In genomic region chr2:46922049-46922448, GRCh38 we compare ENCODE assay signal across 15 cellular contexts. TPM values are rescaled to one million over a fixed set of nuclear protein-coding genes. Genes with fewer than 3 reads are reported as not detected.
DNase-seq lines count a peak whose midpoint lies in the region; ATAC-seq and TF ChIP-seq lines count a peak whose summit lies in the region.
"Had no signal": no experiment of that assay in that cellular context is flagged by ENCODE, and none has a peak within 500 bp of the region (broad histone marks: within the 10 kb centered on the region; RNA-seq: fewer than 3 reads in every experiment).

No MANE protein-coding gene starts in this region.

- H3K9me3 Mint-ChIP-seq in Calu3 (ENCODE audit: low read depth, unreplicated experiment) = peaks cover 7% of the 10 kb centered on the region
- H3K9me3 Mint-ChIP-seq in activated CD8-positive, alpha-beta T cell treated with anti-CD3 and anti-CD28 coated beads for 36 hours = peaks cover 12% of the 10 kb centered on the region

- ATAC-seq in activated CD8-positive, alpha-beta T cell treated with anti-CD3 and anti-CD28 coated beads for 36 hours = peak; percentile 21
- no peak for ATAC-seq in HG03520 (IDR thresholded peaks at IDR 0.05; ENCODE audit: unreplicated experiment)

- CTCF ChIA-PET in Calu3 (lab: Charles Lee) = interaction anchor here (0.5 to 1.2 kb wide), 3 partner anchors 13 to 78 kb away, joined by 3 to 4 read pairs (median 3); no protein-coding TSS in a partner anchor
- CTCF ChIA-PET in activated CD8-positive, alpha-beta T cell treated with anti-CD3 and anti-CD28 coated beads for 36 hours (lab: Charles Lee) = interaction anchor here (1.2 to 3.2 kb wide), 4 partner anchors 9 to 402 kb away, joined by 3 to 21 read pairs (median 4); no protein-coding TSS in a partner anchor

- no TSS peak for BruUV-seq in Calu3 (replicated peaks; lab: Mats Ljungman, UMichigan)

- no peak overlapping the region for H3K4me3 Mint-ChIP-seq in Calu3 (ENCODE audit: low read depth, unreplicated experiment)
- H3K4me3 Mint-ChIP-seq in activated CD8-positive, alpha-beta T cell treated with anti-CD3 and anti-CD28 coated beads for 36 hours = no peak overlapping the region

- H3K27ac Mint-ChIP-seq in Calu3 (ENCODE audit: unreplicated experiment) = peak overlapping the region; percentile 21
- peak overlapping the region; percentile 40 for H3K27ac Mint-ChIP-seq in activated CD8-positive, alpha-beta T cell treated with anti-CD3 and anti-CD28 coated beads for 36 hours

- DNase-seq in Calu3 = no peak
- peak; percentile 79 for DNase-seq in HT1080 (ENCODE audit: low read depth)
- DNase-seq in activated CD8-positive, alpha-beta T cell treated with anti-CD3 and anti-CD28 coated beads for 36 hours = no peak
- peak; percentile 58 for DNase-seq in iris pigment epithelial cell (ENCODE audit: low read depth)
- DNase-seq in SHP77 treated with DMSO at 0.1 percent for 48 hours (lab: John Stamatoyannopoulos, UW) = no peak
- no peak for DNase-seq in NCI-H1417 treated with DMSO at 0.1 percent for 48 hours (lab: John Stamatoyannopoulos, UW)
- DNase-seq in NCI-H1048 (lab: John Stamatoyannopoulos, UW) = no peak
- DNase-seq: activated CD4-positive, alpha-beta T cell treated with anti-CD3 and anti-CD28 coated beads for 48 hours; erythroblast; head of caudate nucleus; Kasumi-1; NCI-H2081 treated with DMSO at 0.1 percent for 48 hours; NCI-H748 treated with DMSO at 0.1 percent for 48 hours; T1000 had no signal

- intact Hi-C loops in Calu3 (cut with micrococcal nuclease; ENCODE audit: unreplicated experiment) = no loop called here
- intact Hi-C loops in activated CD8-positive, alpha-beta T cell treated with anti-CD3 and anti-CD28 coated beads for 36 hours (cut with micrococcal nuclease) = no loop called here

- H3K36me3 Mint-ChIP-seq in Calu3 (ENCODE audit: insufficient read depth, unreplicated experiment) = peaks cover 7% of the 10 kb centered on the region
- peaks cover 13% of the 10 kb centered on the region for H3K36me3 Mint-ChIP-seq in activated CD8-positive, alpha-beta T cell treated with anti-CD3 and anti-CD28 coated beads for 36 hours (ENCODE audit: low read depth)

- POLR2A ChIA-PET in activated CD8-positive, alpha-beta T cell treated with anti-CD3 and anti-CD28 coated beads for 36 hours (lab: Charles Lee) = interaction anchor here (1.4 to 1.6 kb wide), 2 partner anchors 14 to 62 kb away, joined by 3 to 6 read pairs; no protein-coding TSS in a partner anchor

- H3K27me3 Mint-ChIP-seq in Calu3 (ENCODE audit: unreplicated experiment) = no peaks in the 10 kb centered on the region
- H3K27me3 Mint-ChIP-seq in activated CD8-positive, alpha-beta T cell treated with anti-CD3 and anti-CD28 coated beads for 36 hours = no peaks in the 10 kb centered on the region

- TF ChIP-seq CTCF in Calu3 (IDR thresholded peaks at IDR 0.05; ENCODE audit: unreplicated experiment) = no peak
- TF ChIP-seq CTCF in activated CD8-positive, alpha-beta T cell treated with anti-CD3 and anti-CD28 coated beads for 36 hours (IDR thresholded peaks at IDR 0.05) = no peak

- peaks cover 44% of the 10 kb centered on the region for H3K4me1 Mint-ChIP-seq in Calu3 (ENCODE audit: low read depth, unreplicated experiment)
- H3K4me1 Mint-ChIP-seq in activated CD8-positive, alpha-beta T cell treated with anti-CD3 and anti-CD28 coated beads for 36 hours (ENCODE audit: low read depth) = peaks cover 41% of the 10 kb centered on the region

RNA-seq across cellular contexts. Expression of gene MCFD2, which starts 6.4 kb away (rescaled TPM):
- total RNA-seq in Calu3 (2022) = 99.8 and 108 TPM in 2 replicates
- 276 and 350 TPM in 2 replicates for total RNA-seq in HT1080 (2014; rRNA removed; shearing (Covaris generic))
- polyA plus RNA-seq in HT1080 (2015; cell fraction: cytosol; rRNA removed) = 248 and 280 TPM in 2 replicates
- 207 and 225 TPM in 2 replicates for polyA plus RNA-seq in HT1080 (2015; cell fraction: nucleus; rRNA removed)
- 10 to 100 TPM; 27.7 to 31.8 TPM for total RNA-seq in activated CD8-positive, alpha-beta T cell treated with anti-CD3 and anti-CD28 coated beads for 36 hours

RNA-seq across cellular contexts. Expression of gene TTC7A, which starts 19.0 kb away (rescaled TPM):
- total RNA-seq in Calu3 (2022) = 26.2 and 28.4 TPM in 2 replicates
- total RNA-seq in HT1080 (2014; rRNA removed; shearing (Covaris generic)) = 11.2 and 12.1 TPM in 2 replicates
- 12.1 and 12.2 TPM in 2 replicates for polyA plus RNA-seq in HT1080 (2015; cell fraction: cytosol; rRNA removed)
- polyA plus RNA-seq in HT1080 (2015; cell fraction: nucleus; rRNA removed) = 28.9 and 30.5 TPM in 2 replicates
- total RNA-seq in activated CD8-positive, alpha-beta T cell treated with anti-CD3 and anti-CD28 coated beads for 36 hours = 10 to 100 TPM; 51.6 to 54.7 TPM

Comparison
In these comparisons a context has a peak if more than half of its experiments do, and no peak if none do; other contexts are left out.
1. DNase-seq: peak in HT1080 (single experiment) and iris pigment epithelial cell (single experiment); none in Calu3 (single experiment), activated CD8-positive, alpha-beta T cell treated with anti-CD3 and anti-CD28 coated beads for 36 hours (single experiment), SHP77 treated with DMSO at 0.1 percent for 48 hours (single experiment), NCI-H1417 treated with DMSO at 0.1 percent for 48 hours (single experiment) and NCI-H1048 (single experiment).